Comparison of ENCODE assay signal across 26 cellular contexts in genomic region chr3:190150681-190151080, GRCh38. TPM values are rescaled to one million over a fixed set of nuclear protein-coding genes. Genes with fewer than 3 reads are reported as not detected.
DNase-seq lines count a peak whose midpoint lies in the region; ATAC-seq and TF ChIP-seq lines count a peak whose summit lies in the region.
"Had no signal": no experiment of that assay in that cellular context is flagged by ENCODE, and none has a peak within 500 bp of the region (broad histone marks: within the 10 kb centered on the region; RNA-seq: fewer than 3 reads in every experiment).

No MANE protein-coding gene starts in this region.

- WGBS in endodermal cell (ENCODE audit: insufficient coverage in 1 of 2, insufficient read length in 1 of 2), 2 experiments, result 13 to 35% methylated on average over 2 to 3 of the region's 3 CpGs

- H3K4me1 Mint-ChIP-seq in endodermal cell, result peaks cover 54% of the 10 kb centered on the region
- H3K4me1 Mint-ChIP-seq: CD8-positive, alpha-beta memory T cell; IgD-negative memory B cell had no signal

- H3K27ac Mint-ChIP-seq in endodermal cell, result peak overlapping the region; percentile 97
- H3K27ac Mint-ChIP-seq: CD8-positive, alpha-beta memory T cell had no signal

- H3K27ac ChIP-seq in HUES48 (ENCODE audit: low read depth, low read length) (peak overlapping the region; percentile 87), endodermal cell (ENCODE audit: low read depth, low read length) (peak overlapping the region; percentile 88)
- H3K27ac ChIP-seq: GM23248, SK-N-MC had no signal

- H3K36me3 ChIP-seq in HUES48 (ENCODE audit: control insufficient read depth, insufficient read depth, low read length), result no peaks in the 10 kb centered on the region
- H3K36me3 ChIP-seq in endodermal cell (ENCODE audit: control insufficient read depth, insufficient read depth, low read length), result peaks cover 31% of the 10 kb centered on the region
- no peaks in the 10 kb centered on the region for H3K36me3 ChIP-seq in mucosa of descending colon (ENCODE audit: low read depth)

- DNase-seq in ELF-1 (ENCODE audit: low read depth, low spot score) (peak; percentile 63), endodermal cell (peak; percentile 80), mucosa of descending colon (no peak), NK-92 (lab: John Stamatoyannopoulos, UW; ENCODE audit: unreplicated experiment) (no peak), NCI-H748 treated with DMSO at 0.1 percent for 48 hours (lab: John Stamatoyannopoulos, UW) (no peak)
- DNase-seq in stimulated activated CD4-positive, alpha-beta T cell treated with anti-CD3 and anti-CD28 coated beads, Interleukin-15, amount 100 ng/mL, for 24 hours, result no peak
- DNase-seq: AML-193; C1 segment of cervical spinal cord; Calu3; CD8-positive, alpha-beta memory T cell; DMS53; GM23248; HCEC 1CT; MV-4-11; NCI-H1694; NCI-H2081 treated with DMSO at 0.1 percent for 48 hours; NCI-H446; NCI-H526; PC-3; Right ventricle myocardium superior; SW 1271 had no signal

- no peaks in the 10 kb centered on the region for H3K27me3 Mint-ChIP-seq in endodermal cell (ENCODE audit: insufficient read depth)
- H3K27me3 Mint-ChIP-seq: IgD-negative memory B cell had no signal

- intact Hi-C loops in mucosa of descending colon (cut with DNase I, micrococcal nuclease), result no loop called here

- no peak for TF ChIP-seq CTCF in endodermal cell (conservative IDR thresholded peaks at IDR 0.05)
- TF ChIP-seq CTCF in mucosa of descending colon (IDR thresholded peaks at IDR 0.05), result no peak

- H3K36me3 Mint-ChIP-seq in endodermal cell (ENCODE audit: low read depth), result peaks cover 43% of the 10 kb centered on the region
- H3K36me3 Mint-ChIP-seq: IgD-negative memory B cell had no signal

- ATAC-seq in mucosa of descending colon (peak; percentile 14), GM19351 (IDR thresholded peaks at IDR 0.05; ENCODE audit: unreplicated experiment) (no peak)
- ATAC-seq: GM12878, PC-3 had no signal

- no peaks in the 10 kb centered on the region for H3K9me3 ChIP-seq in HUES48 (ENCODE audit: control insufficient read depth, insufficient read depth, low read length)
- peaks cover 28% of the 10 kb centered on the region for H3K9me3 ChIP-seq in endodermal cell (ENCODE audit: control insufficient read depth, low read length)
- no peaks in the 10 kb centered on the region for H3K9me3 ChIP-seq in mucosa of descending colon

- no peak overlapping the region for H3K9ac ChIP-seq in HUES48 (ENCODE audit: low read depth, low read length)
- peak overlapping the region; percentile 81 for H3K9ac ChIP-seq in endodermal cell (ENCODE audit: extremely low read depth, low read length, poor library complexity, severe bottlenecking)
- H3K9ac ChIP-seq: GM23248 had no signal

- peaks cover 26% of the 10 kb centered on the region for H3K9me3 Mint-ChIP-seq in endodermal cell
- H3K9me3 Mint-ChIP-seq: CD8-positive, alpha-beta memory T cell; IgD-negative memory B cell had no signal

- H3K4me1 ChIP-seq in HUES48 (ENCODE audit: control insufficient read depth, insufficient read depth, low read length), result no peaks in the 10 kb centered on the region
- peaks cover 7% of the 10 kb centered on the region for H3K4me1 ChIP-seq in endodermal cell (ENCODE audit: control insufficient read depth, insufficient read depth, low read length)
- no peaks in the 10 kb centered on the region for H3K4me1 ChIP-seq in mucosa of descending colon (ENCODE audit: low read depth)

- H3K4me3 ChIP-seq in HUES48 (ENCODE audit: low read depth, low read length) (no peak overlapping the region), endodermal cell (ENCODE audit: low read length) (peak overlapping the region; percentile 77), mucosa of descending colon (no peak overlapping the region)
- H3K4me3 ChIP-seq: GM12878, GM23248, SK-N-MC had no signal

- no peaks in the 10 kb centered on the region for H3K27me3 ChIP-seq in HUES48 (ENCODE audit: control insufficient read depth, insufficient read depth, low read length)
- H3K27me3 ChIP-seq in endodermal cell (ENCODE audit: control insufficient read depth, insufficient read depth, low read length, poor library complexity, severe bottlenecking), result no peaks in the 10 kb centered on the region

- H3K4me3 Mint-ChIP-seq in endodermal cell, result peak overlapping the region; percentile 58
- H3K4me3 Mint-ChIP-seq: CD8-positive, alpha-beta memory T cell; IgD-negative memory B cell had no signal

RNA-seq across cellular contexts. Expression of gene P3H2, which starts 30.0 kb away (rescaled TPM):
- 100 to 1,000 TPM; 285 to 322 TPM for total RNA-seq in endodermal cell
- 70.3 TPM for polyA plus RNA-seq in endodermal cell (2013, experiment 1 of 2)
- 93.2 TPM for polyA plus RNA-seq in endodermal cell (2013, experiment 2 of 2)
- 10 to 100 TPM; 16.1 to 51.1 (median 44.1) TPM for total RNA-seq in mucosa of descending colon
- total RNA-seq: CD8-positive, alpha-beta memory T cell had no signal
- polyA plus RNA-seq: CD8-positive, alpha-beta memory T cell; IgD-negative memory B cell had no signal

Comparison
In these comparisons a context has a peak if more than half of its experiments do, and no peak if none do; other contexts are left out.
1. DNase-seq: peak in ELF-1 (single experiment) and endodermal cell (single experiment); none in mucosa of descending colon (0 of 3), stimulated activated CD4-positive, alpha-beta T cell treated with anti-CD3 and anti-CD28 coated beads, Interleukin-15, amount 100 ng/mL, for 24 hours (single experiment), NK-92 (single experiment) and NCI-H748 treated with DMSO at 0.1 percent for 48 hours (single experiment).
2. RNA of gene P3H2, which starts 30.0 kb away (total RNA-seq): 285 to 322 TPM in endodermal cell; 16.1 to 51.1 TPM in mucosa of descending colon; every median in the first group is over 4 times any median in the second.